8 cellular contexts compared by ENCODE assay signal in the genomic region with DNA sequence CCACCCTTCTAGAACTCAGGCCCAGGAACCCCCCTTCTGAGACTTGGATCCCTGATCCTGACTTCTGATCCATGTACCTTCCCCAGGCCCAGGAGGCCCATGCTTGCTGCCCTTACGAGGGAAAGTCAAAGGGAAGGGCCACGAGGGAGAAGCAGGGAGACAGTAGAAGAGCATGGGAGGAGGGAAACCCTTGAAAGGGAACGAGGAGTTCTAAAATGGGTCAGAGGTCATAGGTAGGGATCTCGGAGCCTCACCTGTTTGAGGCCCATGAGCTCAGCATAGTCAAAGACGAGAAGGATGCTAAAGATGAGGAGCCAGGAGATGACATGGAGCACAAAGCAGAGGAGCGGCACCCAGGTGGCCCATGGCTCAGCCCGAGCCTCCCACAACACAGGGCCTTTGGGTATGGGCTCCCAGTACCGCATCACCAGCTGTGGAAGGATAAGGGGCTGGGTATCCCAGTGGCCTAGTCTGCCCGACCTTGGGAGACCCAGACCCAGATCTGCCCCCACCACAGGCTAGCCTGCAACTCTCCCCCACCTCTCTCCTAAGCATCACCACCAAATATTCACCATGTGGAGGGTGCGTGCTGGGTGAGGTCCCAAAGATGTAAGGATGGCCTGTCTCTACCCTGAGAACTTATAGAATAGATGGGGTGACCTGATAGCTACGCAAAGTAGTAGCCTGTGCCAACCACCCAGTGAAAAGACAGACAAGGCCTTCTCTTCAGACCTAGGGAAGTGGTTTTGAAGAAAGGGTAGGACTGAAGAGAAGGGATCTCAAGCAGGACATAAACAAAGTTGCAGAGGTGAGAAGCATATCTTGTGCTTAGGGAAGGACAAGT. TPM values are rescaled to one million over a fixed set of nuclear protein-coding genes. Genes with fewer than 3 reads are reported as not detected.
DNase-seq lines count a peak whose midpoint lies in the region; ATAC-seq and TF ChIP-seq lines count a peak whose summit lies in the region.

No MANE protein-coding gene starts in this region.

- DNase-seq in CD4-positive, CD25-positive, alpha-beta regulatory T cell, result peak in 1 of 3 donors; percentile 36
- DNase-seq in colonic mucosa (no peak), neural progenitor cell (ENCODE audit: low spot score) (no peak), SHP77 (lab: John Stamatoyannopoulos, UW) (no peak), NCI-H510A treated with DMSO at 0.1 percent for 48 hours (lab: John Stamatoyannopoulos, UW) (no peak), SK-N-DZ (ENCODE audit: low spot score) (no peak)

- TF ChIP-seq CTCF in KMS-11 (conservative IDR thresholded peaks at IDR 0.05; ENCODE audit: low read depth, low read length) (no peak), colonic mucosa (IDR thresholded peaks at IDR 0.05) (no peak), neural progenitor cell (IDR thresholded peaks at IDR 0.05) (no peak)

- H3K36me3 Mint-ChIP-seq in CD4-positive, CD25-positive, alpha-beta regulatory T cell, result peaks cover 11% of the 10 kb centered on the region
- peaks cover 6% of the 10 kb centered on the region for H3K36me3 Mint-ChIP-seq in neural progenitor cell

- H3F3A ChIP-seq in neural progenitor cell (ENCODE audit: low read depth), result peaks cover 43% of the 10 kb centered on the region

- intact Hi-C loops in colonic mucosa (cut with DNase I), result no loop called here

- H3K4me2 ChIP-seq in KMS-11 (peak overlapping the region; percentile 96; the same call in 1 of the 2 replicates), neural progenitor cell (peak overlapping the region; percentile 97)

- peak overlapping the region; percentile 47 for H3K27ac ChIP-seq in CD4-positive, CD25-positive, alpha-beta regulatory T cell (ENCODE audit: insufficient read depth, low read length, poor library complexity, severe bottlenecking)
- H3K27ac ChIP-seq in KMS-11, result no peak overlapping the region
- H3K27ac ChIP-seq in colonic mucosa, result peak overlapping the region; percentile 84
- H3K27ac ChIP-seq in neural progenitor cell, result no peak overlapping the region

- no peaks in the 10 kb centered on the region for H3K9me3 ChIP-seq in CD4-positive, CD25-positive, alpha-beta regulatory T cell (ENCODE audit: control insufficient read depth in 2 of 2, low read length in 2 of 2)
- H3K9me3 ChIP-seq in colonic mucosa (no peaks in the 10 kb centered on the region), neural progenitor cell (ENCODE audit: low read depth) (no peaks in the 10 kb centered on the region)

- H3K9me3 Mint-ChIP-seq in CD4-positive, CD25-positive, alpha-beta regulatory T cell, result peaks cover 0 to 5% (median 0%) of the 10 kb centered on the region in 7 donors
- H3K9me3 Mint-ChIP-seq in neural progenitor cell, result no peaks in the 10 kb centered on the region

- H3K36me3 ChIP-seq in CD4-positive, CD25-positive, alpha-beta regulatory T cell (ENCODE audit: control insufficient read depth, insufficient read depth, low read length), result no peaks in the 10 kb centered on the region
- H3K36me3 ChIP-seq in KMS-11 (ENCODE audit: insufficient read depth), result no peaks in the 10 kb centered on the region
- no peaks in the 10 kb centered on the region for H3K36me3 ChIP-seq in colonic mucosa
- no peaks in the 10 kb centered on the region for H3K36me3 ChIP-seq in neural progenitor cell

- no peak for ATAC-seq in CD4-positive, CD25-positive, alpha-beta regulatory T cell (ENCODE audit: low read depth in 2 of 2)
- no peak for ATAC-seq in GM19452 (IDR thresholded peaks at IDR 0.05; ENCODE audit: unreplicated experiment)

- no peaks in the 10 kb centered on the region for H3K27me3 ChIP-seq in CD4-positive, CD25-positive, alpha-beta regulatory T cell (ENCODE audit: control insufficient read depth, insufficient read depth, low read length)
- no peaks in the 10 kb centered on the region for H3K27me3 ChIP-seq in KMS-11 (ENCODE audit: insufficient read depth, low read depth)
- no peaks in the 10 kb centered on the region for H3K27me3 ChIP-seq in colonic mucosa
- no peaks in the 10 kb centered on the region for H3K27me3 ChIP-seq in neural progenitor cell

- H3K4me1 ChIP-seq in CD4-positive, CD25-positive, alpha-beta regulatory T cell (ENCODE audit: control insufficient read depth, insufficient read depth, low read length, poor library complexity, severe bottlenecking), result peaks cover 52% of the 10 kb centered on the region
- H3K4me1 ChIP-seq in KMS-11 (ENCODE audit: low read depth, poor library complexity, severe bottlenecking) (peaks cover 53% of the 10 kb centered on the region), colonic mucosa (peaks cover 11% of the 10 kb centered on the region), neural progenitor cell (peaks cover 42% of the 10 kb centered on the region)

- no peaks in the 10 kb centered on the region for H4K20me1 ChIP-seq in KMS-11 (ENCODE audit: insufficient read depth)
- peaks cover 5% of the 10 kb centered on the region for H4K20me1 ChIP-seq in neural progenitor cell (ENCODE audit: low read depth)

- peak overlapping the region; percentile 95 to 100 (median 96) for H3K4me3 Mint-ChIP-seq in CD4-positive, CD25-positive, alpha-beta regulatory T cell
- peak overlapping the region; percentile 95 for H3K4me3 Mint-ChIP-seq in neural progenitor cell

- H3K4me3 ChIP-seq in CD4-positive, CD25-positive, alpha-beta regulatory T cell (ENCODE audit: low read depth, low read length), result peak overlapping the region; percentile 78
- H3K4me3 ChIP-seq in KMS-11 (IDR thresholded peaks at IDR 0.05; ENCODE audit: insufficient read depth, low read depth, low read length) (no peak overlapping the region), colonic mucosa (no peak overlapping the region), neural progenitor cell (peak overlapping the region; percentile 76)

- H2AFZ ChIP-seq in KMS-11 (ENCODE audit: low read depth), result no peak overlapping the region
- no peak overlapping the region for H2AFZ ChIP-seq in neural progenitor cell (replicated peaks)

- H3K79me2 ChIP-seq in KMS-11 (ENCODE audit: insufficient read depth, low read depth) (peaks cover 19% of the 10 kb centered on the region), neural progenitor cell (ENCODE audit: low read depth) (peaks cover 50% of the 10 kb centered on the region)

- peak overlapping the region; percentile 92 to 98 (median 97) for H3K27ac Mint-ChIP-seq in CD4-positive, CD25-positive, alpha-beta regulatory T cell
- peak overlapping the region; percentile 81 for H3K27ac Mint-ChIP-seq in neural progenitor cell

- H3K27me3 Mint-ChIP-seq in CD4-positive, CD25-positive, alpha-beta regulatory T cell, result no peaks in the 10 kb centered on the region
- H3K27me3 Mint-ChIP-seq in neural progenitor cell (ENCODE audit: insufficient read depth, low read depth), result peaks cover 5% of the 10 kb centered on the region

- H3K9ac ChIP-seq in KMS-11 (no peak overlapping the region; the same call in 1 of the 2 replicates), colonic mucosa (ENCODE audit: low read depth in 2 of 2, low read length in 2 of 2) (peak overlapping the region in 1 of 2 donors; percentile 45), neural progenitor cell (no peak overlapping the region)

- H3K4me1 Mint-ChIP-seq in CD4-positive, CD25-positive, alpha-beta regulatory T cell, result peaks cover 11 to 49% (median 36%) of the 10 kb centered on the region in 4 donors
- peaks cover 61% of the 10 kb centered on the region for H3K4me1 Mint-ChIP-seq in neural progenitor cell

RNA-seq across cellular contexts. Expression of a gene that starts 1.5 kb away (rescaled TPM):
- total RNA-seq in CD4-positive, CD25-positive, alpha-beta regulatory T cell, result 9.0 TPM
- polyA plus RNA-seq in CD4-positive, CD25-positive, alpha-beta regulatory T cell, result 10 to 100 TPM in 1 of 4 donors, 1 to 10 TPM in 3; 7.5 to 17.7 (median 9.2) TPM
- 10 to 100 TPM in 1 of 2 donors, 1 to 10 TPM in 1; 7.4 to 19.2 TPM for total RNA-seq in colonic mucosa
- total RNA-seq in neural progenitor cell (ENCODE audit: low replicate concordance), result 12.4 and 38.3 TPM in 2 replicates
- 27.6 and 35.7 TPM in 2 replicates for polyA plus RNA-seq in SK-N-DZ (2014; cell fraction: cytosol; rRNA removed)
- polyA plus RNA-seq in SK-N-DZ (2014; cell fraction: nucleus; rRNA removed), result 26.0 and 29.3 TPM in 2 replicates

RNA-seq across cellular contexts. Expression of a gene that starts 2.8 kb away (rescaled TPM):
- 164 TPM for total RNA-seq in CD4-positive, CD25-positive, alpha-beta regulatory T cell
- polyA plus RNA-seq in CD4-positive, CD25-positive, alpha-beta regulatory T cell, result 100 to 1,000 TPM; 110 to 159 (median 119) TPM
- 10 to 100 TPM in 1 of 2 donors, 1 to 10 TPM in 1; 8.3 to 22.8 TPM for total RNA-seq in colonic mucosa
- 10.2 and 25.4 TPM in 2 replicates for total RNA-seq in neural progenitor cell (ENCODE audit: low replicate concordance)
- polyA plus RNA-seq in SK-N-DZ (2014; cell fraction: cytosol; rRNA removed), result 28.9 and 34.9 TPM in 2 replicates
- 17.2 and 21.3 TPM in 2 replicates for polyA plus RNA-seq in SK-N-DZ (2014; cell fraction: nucleus; rRNA removed)

RNA-seq across cellular contexts. Expression of a gene that starts 16.4 kb away (rescaled TPM):
- total RNA-seq in CD4-positive, CD25-positive, alpha-beta regulatory T cell, result 33.8 TPM
- polyA plus RNA-seq in CD4-positive, CD25-positive, alpha-beta regulatory T cell, result 10 to 100 TPM; 13.2 to 25.3 (median 16.7) TPM
- total RNA-seq in colonic mucosa (10 to 100 TPM; 25.9 to 35.1 TPM), neural progenitor cell (ENCODE audit: low replicate concordance) (17.6 and 29.2 TPM in 2 replicates)
- polyA plus RNA-seq in SK-N-DZ (2014; cell fraction: cytosol; rRNA removed), result 34.0 and 34.2 TPM in 2 replicates
- polyA plus RNA-seq in SK-N-DZ (2014; cell fraction: nucleus; rRNA removed), result 49.9 and 71.9 TPM in 2 replicates

RNA-seq across cellular contexts. Expression of a gene that starts 27.8 kb away (rescaled TPM):
- total RNA-seq in CD4-positive, CD25-positive, alpha-beta regulatory T cell, result 32.7 TPM
- polyA plus RNA-seq in CD4-positive, CD25-positive, alpha-beta regulatory T cell, result 1 to 10 TPM; 1.2 to 5.0 (median 3.7) TPM
- 10 to 100 TPM; 14.0 to 59.0 TPM for total RNA-seq in colonic mucosa
- 22.6 and 29.5 TPM in 2 replicates for total RNA-seq in neural progenitor cell (ENCODE audit: low replicate concordance)
- 16.8 and 18.7 TPM in 2 replicates for polyA plus RNA-seq in SK-N-DZ (2014; cell fraction: cytosol; rRNA removed)
- polyA plus RNA-seq in SK-N-DZ (2014; cell fraction: nucleus; rRNA removed), result 28.1 and 83.2 TPM in 2 replicates

RNA-seq across cellular contexts. Expression of a gene that starts 30.9 kb away (rescaled TPM):
- total RNA-seq in CD4-positive, CD25-positive, alpha-beta regulatory T cell, result 119 TPM
- 100 to 1,000 TPM; 125 to 158 (median 138) TPM for polyA plus RNA-seq in CD4-positive, CD25-positive, alpha-beta regulatory T cell
- total RNA-seq in colonic mucosa (100 to 1,000 TPM; 213 to 605 TPM), neural progenitor cell (ENCODE audit: low replicate concordance) (1,479 and 2,270 TPM in 2 replicates)
- polyA plus RNA-seq in SK-N-DZ (2014; cell fraction: cytosol; rRNA removed), result 1,702 and 1,814 TPM in 2 replicates
- polyA plus RNA-seq in SK-N-DZ (2014; cell fraction: nucleus; rRNA removed), result 586 and 640 TPM in 2 replicates

Comparison
In these comparisons a context has a peak if more than half of its experiments do, and no peak if none do; other contexts are left out.
1. H3K27ac ChIP-seq: peak in CD4-positive, CD25-positive, alpha-beta regulatory T cell (single experiment) and colonic mucosa (single experiment); none in KMS-11 (single experiment) and neural progenitor cell (single experiment).
2. H3K4me3 ChIP-seq: peak in CD4-positive, CD25-positive, alpha-beta regulatory T cell (single experiment) and neural progenitor cell (single experiment); none in KMS-11 (single experiment) and colonic mucosa (single experiment).